Comparison of ENCODE assay signal across 26 cellular contexts in genomic region chr18:79449551-79450288, GRCh38. TPM values are rescaled to one million over a fixed set of nuclear protein-coding genes. Genes with fewer than 3 reads are reported as not detected.
DNase-seq lines count a peak whose midpoint lies in the region; ATAC-seq, FAIRE-seq and TF ChIP-seq lines count a peak whose summit lies in the region.
"Had no signal": no experiment of that assay in that cellular context is flagged by ENCODE, and none has a peak within 500 bp of the region (broad histone marks: within the 10 kb centered on the region; RNA-seq: fewer than 3 reads in every experiment).

No MANE protein-coding gene starts in this region.

- H3K9me3 Mint-ChIP-seq in stimulated activated naive CD8-positive, alpha-beta T cell treated with anti-CD3 and anti-CD28 coated beads, Interleukin-15, amount 100 ng/mL, for 72 hours, result no peaks in the 10 kb centered on the region
- H3K9me3 Mint-ChIP-seq in central memory CD8-positive, alpha-beta T cell, result no peaks in the 10 kb centered on the region
- no peaks in the 10 kb centered on the region for H3K9me3 Mint-ChIP-seq in nephron progenitor cell
- H3K9me3 Mint-ChIP-seq: CD8-positive, alpha-beta T cell had no signal

- H3K27ac Mint-ChIP-seq in stimulated activated naive CD8-positive, alpha-beta T cell treated with anti-CD3 and anti-CD28 coated beads, Interleukin-15, amount 100 ng/mL, for 72 hours, result no peak overlapping the region
- peak overlapping the region; percentile 63 for H3K27ac Mint-ChIP-seq in central memory CD8-positive, alpha-beta T cell (ENCODE audit: low read depth)
- peak overlapping the region; percentile 25 for H3K27ac Mint-ChIP-seq in nephron progenitor cell
- H3K27ac Mint-ChIP-seq: CD8-positive, alpha-beta T cell had no signal

- no peak for DNase-seq in stimulated activated naive CD8-positive, alpha-beta T cell treated with anti-CD3 and anti-CD28 coated beads, Interleukin-15, amount 100 ng/mL, for 72 hours
- DNase-seq in stimulated activated naive CD8-positive, alpha-beta T cell treated with anti-CD3 and anti-CD28 coated beads, Interleukin-15, Interleukin-2, amounts not matched to agents 100 U/mL and 50 U/mL, for 24 hours, result no peak
- no peak for DNase-seq in central memory CD8-positive, alpha-beta T cell (ENCODE audit: low spot score in 2 of 2)
- DNase-seq in nephron progenitor cell (no peak), NOMO-1 treated with DMSO at 0.1 percent for 48 hours (lab: John Stamatoyannopoulos, UW; ENCODE audit: unreplicated experiment) (no peak), NCI-H2227 (lab: John Stamatoyannopoulos, UW; ENCODE audit: unreplicated experiment) (no peak), frontal cortex (ENCODE audit: low spot score in 2 of 2) (no peak)
- DNase-seq: C1 segment of cervical spinal cord; CD8-positive, alpha-beta T cell; DMS 273 treated with DMSO at 0.1 percent for 48 hours; DMS79 treated with DMSO at 0.1 percent for 48 hours; GF-D8; GOT3; Karpas-422; NCI-H1092; NCI-H1417 treated with DMSO at 0.1 percent for 48 hours; NCI-H1694 treated with DMSO at 0.1 percent for 48 hours; NCI-H2081; NCI-H226; NCI-H510A; NCI-H69; SHP77 treated with DMSO at 0.1 percent for 48 hours had no signal

- FAIRE-seq in frontal cortex (lab: Jason Lieb, UNC), result no peak
- FAIRE-seq: GM12891, HepG2 had no signal

- H3K36me3 Mint-ChIP-seq in central memory CD8-positive, alpha-beta T cell (ENCODE audit: insufficient read depth), result peaks cover 25% of the 10 kb centered on the region
- no peaks in the 10 kb centered on the region for H3K36me3 Mint-ChIP-seq in nephron progenitor cell (ENCODE audit: low read depth)

- TF ChIP-seq CTCF in nephron progenitor cell (IDR thresholded peaks at IDR 0.05), result no peak

- peaks cover 40% of the 10 kb centered on the region for H3K4me1 Mint-ChIP-seq in stimulated activated naive CD8-positive, alpha-beta T cell treated with anti-CD3 and anti-CD28 coated beads, Interleukin-15, amount 100 ng/mL, for 72 hours
- H3K4me1 Mint-ChIP-seq in central memory CD8-positive, alpha-beta T cell, result peaks cover 11% of the 10 kb centered on the region
- peaks cover 45% of the 10 kb centered on the region for H3K4me1 Mint-ChIP-seq in nephron progenitor cell

- H3K27me3 Mint-ChIP-seq in stimulated activated naive CD8-positive, alpha-beta T cell treated with anti-CD3 and anti-CD28 coated beads, Interleukin-15, amount 100 ng/mL, for 72 hours, result no peaks in the 10 kb centered on the region
- no peaks in the 10 kb centered on the region for H3K27me3 Mint-ChIP-seq in central memory CD8-positive, alpha-beta T cell
- H3K27me3 Mint-ChIP-seq in nephron progenitor cell (ENCODE audit: low read depth, poor library complexity), result no peaks in the 10 kb centered on the region

- no peak overlapping the region for H3K4me3 Mint-ChIP-seq in stimulated activated naive CD8-positive, alpha-beta T cell treated with anti-CD3 and anti-CD28 coated beads, Interleukin-15, amount 100 ng/mL, for 72 hours
- H3K4me3 Mint-ChIP-seq in central memory CD8-positive, alpha-beta T cell, result no peak overlapping the region
- H3K4me3 Mint-ChIP-seq in nephron progenitor cell, result no peak overlapping the region
- H3K4me3 Mint-ChIP-seq: CD8-positive, alpha-beta T cell had no signal

- peak; percentile 27 for ATAC-seq in stimulated activated naive CD8-positive, alpha-beta T cell treated with anti-CD3 and anti-CD28 coated beads, Interleukin-15, amount 100 ng/mL, for 72 hours
- ATAC-seq in stimulated activated naive CD8-positive, alpha-beta T cell treated with anti-CD3 and anti-CD28 coated beads, Interleukin-15, Interleukin-2, amounts not matched to agents 100 U/mL and 50 U/mL, for 24 hours, result no peak
- no peak for ATAC-seq in central memory CD8-positive, alpha-beta T cell (replicated peaks; ENCODE audit: extremely low read depth, poor library complexity, severe bottlenecking)
- ATAC-seq: CD8-positive, alpha-beta T cell; HCT116; HepG2; Panc1 had no signal

RNA-seq across cellular contexts. Expression of gene NFATC1, which starts 54.0 kb away (rescaled TPM):
- total RNA-seq in frontal cortex, result 0.41 TPM
- total RNA-seq: HepG2 had no signal

Comparison
In these comparisons a context has a peak if more than half of its experiments do, and no peak if none do; other contexts are left out.
1. H3K27ac Mint-ChIP-seq: peak in central memory CD8-positive, alpha-beta T cell (single experiment) and nephron progenitor cell (single experiment); none in stimulated activated naive CD8-positive, alpha-beta T cell treated with anti-CD3 and anti-CD28 coated beads, Interleukin-15, amount 100 ng/mL, for 72 hours (0 of 2).